ENCODE assay signal across 1 cellular context in the genomic region with DNA sequence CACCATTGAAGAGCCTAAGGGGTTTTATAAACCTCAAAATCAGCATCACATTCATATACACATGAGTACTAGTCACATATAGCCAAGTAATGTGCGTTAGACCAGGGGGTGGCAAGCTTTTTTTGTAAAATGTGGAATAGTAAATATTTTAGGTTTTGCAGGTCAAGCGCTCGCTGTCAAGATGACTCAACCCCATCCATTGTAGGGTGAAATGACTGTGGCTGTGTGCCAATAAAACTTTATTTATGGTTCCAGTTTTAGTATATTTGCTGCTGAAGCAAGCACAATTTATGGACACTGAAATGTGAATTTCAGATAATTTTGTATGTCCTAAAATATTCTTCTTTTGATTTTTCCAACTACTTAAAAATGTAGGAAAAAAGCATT.
TF ChIP-seq lines count a peak whose summit lies in the region.

No MANE protein-coding gene starts in this region.

TF ChIP-seq in SK-N-SH treated with all-trans-retinoic acid at 6 μM for 48 hours, 23 proteins besides CTCF, POLR2A, EP300 and RAD21 (continued from another document):
- TF ChIP-seq ZC3H10 (CRISPR knock-in tag; IDR thresholded peaks at IDR 0.05), result no peak
